ENCODE assay signal across 15 cellular contexts in genomic region chr11:61539009-61539408, GRCh38. TPM values are rescaled to one million over a fixed set of nuclear protein-coding genes. Genes with fewer than 3 reads are reported as not detected.
"Had no signal": no experiment of that assay in that cellular context is flagged by ENCODE, and none has a peak within 500 bp of the region (broad histone marks: within the 10 kb centered on the region; RNA-seq: fewer than 3 reads in every experiment).

No MANE protein-coding gene starts in this region.

- ATAC-seq: activated CD8-positive, alpha-beta memory T cell treated with anti-CD3 and anti-CD28 coated beads, Interleukin-2, amount 10 ng/mL, durations not matched to agents 7 days and 5 days; natural killer cell; stimulated activated naive B cell treated with anti-CD40 and anti-IgM and Interleukin-4, amounts not matched to agents 10 μg/mL and 1 μg/mL and 100 μg/mL, for 72 hours; T-cell had no signal

- FAIRE-seq: frontal cortex, islet of Langerhans had no signal

- H3K27ac ChIP-seq: adrenal gland, epithelial cell of prostate, transverse colon had no signal

- DNase-seq: activated CD4-positive, alpha-beta memory T cell treated with anti-CD3 and anti-CD28 coated beads for 36 hours; activated CD8-positive, alpha-beta memory T cell treated with anti-CD3 and anti-CD28 coated beads, Interleukin-2, amount 10 ng/mL, durations not matched to agents 7 days and 5 days; activated effector memory CD4-positive, alpha-beta T cell treated with Interleukin-2 at 50 U/mL for 16 hours; activated T-cell treated with anti-CD3 and anti-CD28 coated beads, Interleukin-2, amount 50 U/mL, for 24 hours; adrenal gland; natural killer cell; stimulated activated CD4-positive, alpha-beta T cell treated with anti-CD3 and anti-CD28 coated beads, Interleukin-2, amount 100 ng/mL, for 48 hours; stimulated activated naive B cell treated with anti-CD40 and anti-IgM and Interleukin-4, amounts not matched to agents 10 μg/mL and 1 μg/mL and 100 μg/mL, for 72 hours; T-cell; T1000; transverse colon had no signal

RNA-seq across cellular contexts. Expression of gene LRRC10B, which starts 30.5 kb away (rescaled TPM):
- total RNA-seq: activated CD4-positive, alpha-beta memory T cell treated with anti-CD3 and anti-CD28 coated beads for 36 hours; natural killer cell had no signal
- polyA plus RNA-seq: fibroblast of lung had no signal

RNA-seq across cellular contexts. Expression of gene SYT7, which starts 41.9 kb away (rescaled TPM):
- total RNA-seq: activated CD4-positive, alpha-beta memory T cell treated with anti-CD3 and anti-CD28 coated beads for 36 hours; activated CD8-positive, alpha-beta memory T cell treated with anti-CD3 and anti-CD28 coated beads, Interleukin-2, amount 10 ng/mL, durations not matched to agents 7 days and 5 days had no signal
